ENCODE assay signal across 8 cellular contexts in genomic region chr7:107168233-107169119, GRCh38. TPM values are rescaled to one million over a fixed set of nuclear protein-coding genes. Genes with fewer than 3 reads are reported as not detected.
A peak's percentile ranks its signal among the peaks of the same experiment; 100 is the strongest.
DNase-seq lines count a peak whose midpoint lies in the region; FAIRE-seq and TF ChIP-seq lines count a peak whose summit lies in the region.

Gene HBP1 (plus strand): TSS chr7:107169003. CDS start chr7:107179894, 10,891 bp downstream.

- peak within 1 kb of the TSS; percentile 96 for H2BK5ac ChIP-seq in neuronal stem cell (ENCODE audit: low read length)

- no peaks in the 10 kb centered on the region for H3K9me3 Mint-ChIP-seq in HFFc6
- H3K9me3 Mint-ChIP-seq in activated naive CD4-positive, alpha-beta T cell treated with anti-CD3 and anti-CD28 coated beads, Interleukin-2, amount 10 ng/mL, durations not matched to agents 7 days and 5 days = no peaks in the 10 kb centered on the region

- no peak within 1 kb of the TSS for H4K91ac ChIP-seq in neuronal stem cell (ENCODE audit: low read depth, low read length, poor library complexity)

- peak within 1 kb of the TSS; percentile 89 for H2AFZ ChIP-seq in neuronal stem cell (ENCODE audit: low read length)

- H3K27me3 Mint-ChIP-seq in HFFc6 (ENCODE audit: insufficient read depth) = peaks cover 7% of the 10 kb centered on the region
- peaks cover 5% of the 10 kb centered on the region for H3K27me3 Mint-ChIP-seq in activated naive CD4-positive, alpha-beta T cell treated with anti-CD3 and anti-CD28 coated beads, Interleukin-2, amount 10 ng/mL, durations not matched to agents 7 days and 5 days

- peak within 1 kb of the TSS; percentile 33 for H3K14ac ChIP-seq in neuronal stem cell (ENCODE audit: low read length)

- peaks cover 54% of the 10 kb centered on the region for H3K4me1 Mint-ChIP-seq in HFFc6 (ENCODE audit: low read depth)
- H3K4me1 Mint-ChIP-seq in activated naive CD4-positive, alpha-beta T cell treated with anti-CD3 and anti-CD28 coated beads, Interleukin-2, amount 10 ng/mL, durations not matched to agents 7 days and 5 days = peaks cover 44% of the 10 kb centered on the region

- H2BK15ac ChIP-seq in neuronal stem cell (ENCODE audit: low read length) = no peak within 1 kb of the TSS

- H3K4me3 ChIP-seq in NB4 (ENCODE audit: low read depth, low read length) (peak within 1 kb of the TSS; percentile 85), SK-N-MC (peak within 1 kb of the TSS; percentile 91), neuronal stem cell (ENCODE audit: low read length in 2 of 2) (peak within 1 kb of the TSS; percentile 74 to 100)

- H3K79me1 ChIP-seq in neuronal stem cell (ENCODE audit: low read depth, low read length) = peaks cover 1% of the 10 kb centered on the region

- FAIRE-seq in frontal cortex (lab: Jason Lieb, UNC) = peak; percentile 99

- peak within 1 kb of the TSS; percentile 93 for H2AK5ac ChIP-seq in neuronal stem cell (ENCODE audit: low read depth, low read length)

- no peak within 1 kb of the TSS for H4K8ac ChIP-seq in neuronal stem cell (ENCODE audit: low read depth, low read length)

- peaks cover 0 to 4% of the 10 kb centered on the region in 2 donors for H3K4me1 ChIP-seq in neuronal stem cell (ENCODE audit: control insufficient read depth in 2 of 2, insufficient read depth in 1 of 2, low read depth in 1 of 2, low read length in 2 of 2)

- H3K18ac ChIP-seq in neuronal stem cell (ENCODE audit: low read length) = peak within 1 kb of the TSS; percentile 98

- DNase-seq in GM03348 (ENCODE audit: low spot score) = peak; percentile 97
- peak; percentile 100 for DNase-seq in HFFc6
- peak; percentile 100 for DNase-seq in NB4 (ENCODE audit: low read depth)
- peak; percentile 100 for DNase-seq in SK-N-MC (ENCODE audit: low read depth, low spot score)
- peak; percentile 99 for DNase-seq in activated naive CD4-positive, alpha-beta T cell treated with anti-CD3 and anti-CD28 coated beads, Interleukin-2, amount 10 ng/mL, durations not matched to agents 7 days and 5 days
- DNase-seq in frontal cortex (ENCODE audit: low spot score in 2 of 2) = peak; percentile 82 to 87
- DNase-seq in neuronal stem cell (ENCODE audit: low spot score) = peak; percentile 100

- H3K9me3 ChIP-seq in SK-N-MC (ENCODE audit: low read depth, low read length) = no peaks in the 10 kb centered on the region
- no peaks in the 10 kb centered on the region for H3K9me3 ChIP-seq in neuronal stem cell (replicated peaks in 1 of 2; ENCODE audit: control insufficient read depth in 2 of 2, insufficient read depth in 1 of 2, low read depth in 1 of 2, low read length in 2 of 2)

- H3K27ac Mint-ChIP-seq in HFFc6 = peak within 1 kb of the TSS; percentile 97
- H3K27ac Mint-ChIP-seq in activated naive CD4-positive, alpha-beta T cell treated with anti-CD3 and anti-CD28 coated beads, Interleukin-2, amount 10 ng/mL, durations not matched to agents 7 days and 5 days = peak within 1 kb of the TSS; percentile 100

- peak; percentile 44 for TF ChIP-seq POLR2A in NB4 (IDR thresholded peaks at IDR 0.05; ENCODE audit: extremely low read depth, insufficient read length)

- peak within 1 kb of the TSS; percentile 98 for H3K9ac ChIP-seq in SK-N-MC (ENCODE audit: insufficient read length)
- peak within 1 kb of the TSS; percentile 90 for H3K9ac ChIP-seq in neuronal stem cell (ENCODE audit: low read depth, low read length, poor library complexity)

- H3K36me3 Mint-ChIP-seq in HFFc6 (ENCODE audit: low read depth) = no peaks in the 10 kb centered on the region
- H3K36me3 Mint-ChIP-seq in activated naive CD4-positive, alpha-beta T cell treated with anti-CD3 and anti-CD28 coated beads, Interleukin-2, amount 10 ng/mL, durations not matched to agents 7 days and 5 days = peaks cover 6% of the 10 kb centered on the region

- H3K27me3 ChIP-seq in neuronal stem cell (ENCODE audit: control insufficient read depth in 3 of 3, insufficient read depth in 3 of 3, low read depth in 1 of 3, low read length in 3 of 3) = no peaks in the 10 kb centered on the region

- H3K4me2 ChIP-seq in neuronal stem cell (ENCODE audit: insufficient read depth, low read length, poor library complexity, severe bottlenecking) = peak within 1 kb of the TSS; percentile 83

- H3K4ac ChIP-seq in neuronal stem cell (ENCODE audit: low read length) = no peak within 1 kb of the TSS

- peak within 1 kb of the TSS; percentile 97 for H3K27ac ChIP-seq in SK-N-MC
- H3K27ac ChIP-seq in neuronal stem cell (replicated peaks; ENCODE audit: low read length) = peak within 1 kb of the TSS; percentile 95

- CTCF ChIA-PET in activated naive CD4-positive, alpha-beta T cell treated with anti-CD3 and anti-CD28 coated beads, Interleukin-2, amount 10 ng/mL, durations not matched to agents 7 days and 5 days (lab: Charles Lee) = interaction anchor here (0.7 to 2.9 kb wide), 2 partner anchors 22 to 706 kb away, joined by 3 to 7 read pairs; no protein-coding TSS in a partner anchor

- no peak for TF ChIP-seq CTCF in HFFc6 (IDR thresholded peaks at IDR 0.05)
- no peak for TF ChIP-seq CTCF in NB4 (IDR thresholded peaks at IDR 0.05; ENCODE audit: low read depth, low read length)
- TF ChIP-seq CTCF in subcutaneous adipose tissue (IDR thresholded peaks at IDR 0.05; ENCODE audit: low read depth) = no peak

- peak within 1 kb of the TSS; percentile 86 for H3K23ac ChIP-seq in neuronal stem cell (ENCODE audit: low read depth, low read length, poor library complexity)

- H2BK120ac ChIP-seq in neuronal stem cell (ENCODE audit: low read depth, low read length) = peak within 1 kb of the TSS; percentile 97

- peak within 1 kb of the TSS; percentile 90 for H3K4me3 Mint-ChIP-seq in HFFc6
- H3K4me3 Mint-ChIP-seq in activated naive CD4-positive, alpha-beta T cell treated with anti-CD3 and anti-CD28 coated beads, Interleukin-2, amount 10 ng/mL, durations not matched to agents 7 days and 5 days = peak within 1 kb of the TSS; percentile 89

- no peaks in the 10 kb centered on the region for H3K36me3 ChIP-seq in SK-N-MC (ENCODE audit: insufficient read depth, low read length)
- no peaks in the 10 kb centered on the region for H3K36me3 ChIP-seq in neuronal stem cell (replicated peaks in 1 of 2; ENCODE audit: control insufficient read depth in 2 of 2, insufficient read depth in 2 of 2, low read length in 2 of 2)

- H2BK12ac ChIP-seq in neuronal stem cell (ENCODE audit: low read length) = no peak within 1 kb of the TSS

- WGBS in neuronal stem cell (ENCODE audit: extremely low coverage in 2 of 2, insufficient read length in 2 of 2, insufficient replicate concordance in 1 of 2), 2 donors = no CpG with 5 or more reads among the region's 44 CpGs

RNA-seq across cellular contexts. Expression of gene HBP1, which starts in this region (rescaled TPM):
- total RNA-seq in HFFc6 (2021; fragmentation: NEBNext Ultra II Directional; extraction: Animal tissue kit (Norgen Biotek cat#: 25700)) = 10 to 100 TPM; 22.8 to 34.4 (median 28.5) TPM
- total RNA-seq in frontal cortex (55.0 TPM), subcutaneous adipose tissue (100 to 1,000 TPM; 117 to 221 (median 181) TPM)
- 31.0 TPM for polyA plus RNA-seq in neuronal stem cell (2013, experiment 1 of 2)
- 31.0 TPM for polyA plus RNA-seq in neuronal stem cell (2013, experiment 2 of 2)

Comparison
In these comparisons a context has a peak if more than half of its experiments do, and no peak if none do; other contexts are left out.
1. Peak in every context shown above with its lines: DNase-seq, H3K4me3 ChIP-seq and H3K27ac ChIP-seq.